In genomic region chr15:69996321-69996720, GRCh38 we compare ENCODE assay signal across 21 cellular contexts.
DNase-seq lines count a peak whose midpoint lies in the region; ATAC-seq and TF ChIP-seq lines count a peak whose summit lies in the region.
"Had no signal": no experiment of that assay in that cellular context is flagged by ENCODE, and none has a peak within 500 bp of the region (broad histone marks: within the 10 kb centered on the region; RNA-seq: fewer than 3 reads in every experiment).

No MANE protein-coding gene starts in this region.

- ATAC-seq in GM19035 (IDR thresholded peaks at IDR 0.05; ENCODE audit: unreplicated experiment) (no peak), GM19397 (IDR thresholded peaks at IDR 0.05; ENCODE audit: unreplicated experiment) (no peak)
- ATAC-seq: activated CD8-positive, alpha-beta T cell treated with anti-CD3 and anti-CD28 coated beads, Interleukin-2, amount 10 ng/mL, durations not matched to agents 7 days and 5 days; gastrocnemius medialis; stimulated activated naive B cell treated with anti-CD40 and anti-IgM and Interleukin-4, amounts not matched to agents 10 μg/mL and 1 μg/mL and 100 μg/mL, for 72 hours had no signal

- H3K27ac Mint-ChIP-seq in type B pancreatic cell = peak overlapping the region; percentile 78
- H3K27ac Mint-ChIP-seq: activated CD8-positive, alpha-beta T cell treated with anti-CD3 and anti-CD28 coated beads, Interleukin-2, amount 10 ng/mL, durations not matched to agents 7 days and 5 days; activated T-cell treated with anti-CD3 and anti-CD28 coated beads, Interleukin-2, amount 50 U/mL, for 24 hours; stimulated activated naive B cell treated with anti-CD40 and anti-IgM and Interleukin-4, amounts not matched to agents 10 μg/mL and 1 μg/mL and 100 μg/mL, for 72 hours; T-helper 2 cell treated with Interferon-gamma antibody and Interleukin-4, amounts not matched to agents 5 μg/mL and 100 μg/mL, for 36 hours had no signal

- peak; percentile 82 for DNase-seq in NCI-H82 (lab: John Stamatoyannopoulos, UW)
- no peak for DNase-seq in NCI-H82 treated with DMSO at 0.1 percent for 48 hours (lab: John Stamatoyannopoulos, UW; ENCODE audit: unreplicated experiment)
- DNase-seq in NCI-H2171 (lab: John Stamatoyannopoulos, UW) = peak; percentile 36
- peak; percentile 85 for DNase-seq in SW480 (ENCODE audit: low spot score)
- no peak for DNase-seq in type B pancreatic cell (ENCODE audit: extremely low spot score, unreplicated experiment)
- DNase-seq in activated CD8-positive, alpha-beta memory T cell treated with anti-CD3 and anti-CD28 coated beads, Interleukin-2, amount 50 U/mL, for 4 hours = no peak
- DNase-seq: activated B cell treated with CpG ODN at 0.5 μM for 24 hours; activated CD8-positive, alpha-beta T cell treated with anti-CD3 and anti-CD28 coated beads, Interleukin-2, amount 10 ng/mL, durations not matched to agents 7 days and 5 days; activated naive CD4-positive, alpha-beta T cell; activated T-cell treated with anti-CD3 and anti-CD28 coated beads, Interleukin-2, amount 50 U/mL, for 24 hours; adrenal gland; C1 segment of cervical spinal cord; esophagus squamous epithelium; gastrocnemius medialis; GDM1; RPMI8226; stimulated activated naive B cell treated with anti-CD40 and anti-IgM and Interleukin-4, amounts not matched to agents 10 μg/mL and 1 μg/mL and 100 μg/mL, for 72 hours; uterus had no signal

- no peaks in the 10 kb centered on the region for H3K36me3 Mint-ChIP-seq in type B pancreatic cell
- H3K36me3 Mint-ChIP-seq: stimulated activated naive B cell treated with anti-CD40 and anti-IgM and Interleukin-4, amounts not matched to agents 10 μg/mL and 1 μg/mL and 100 μg/mL, for 72 hours had no signal

- peaks cover 29% of the 10 kb centered on the region for H3K4me1 Mint-ChIP-seq in type B pancreatic cell (ENCODE audit: unreplicated experiment)

- H3K4me3 Mint-ChIP-seq in type B pancreatic cell = no peak overlapping the region
- H3K4me3 Mint-ChIP-seq: activated B cell treated with CpG ODN at 0.5 μM for 24 hours; activated CD8-positive, alpha-beta T cell treated with anti-CD3 and anti-CD28 coated beads, Interleukin-2, amount 10 ng/mL, durations not matched to agents 7 days and 5 days; activated T-cell treated with anti-CD3 and anti-CD28 coated beads, Interleukin-2, amount 50 U/mL, for 24 hours; stimulated activated naive B cell treated with anti-CD40 and anti-IgM and Interleukin-4, amounts not matched to agents 10 μg/mL and 1 μg/mL and 100 μg/mL, for 72 hours; T-helper 2 cell treated with Interferon-gamma antibody and Interleukin-4, amounts not matched to agents 5 μg/mL and 100 μg/mL, for 36 hours had no signal

- H3K27me3 Mint-ChIP-seq in type B pancreatic cell = peaks cover 13% of the 10 kb centered on the region
- H3K27me3 Mint-ChIP-seq: activated B cell treated with CpG ODN at 0.5 μM for 24 hours; activated T-cell treated with anti-CD3 and anti-CD28 coated beads, Interleukin-2, amount 50 U/mL, for 24 hours had no signal

- no peak for TF ChIP-seq CTCF in type B pancreatic cell (conservative IDR thresholded peaks at IDR 0.05)

- no peaks in the 10 kb centered on the region for H3K9me3 Mint-ChIP-seq in type B pancreatic cell
- H3K9me3 Mint-ChIP-seq: activated T-cell treated with anti-CD3 and anti-CD28 coated beads, Interleukin-2, amount 50 U/mL, for 24 hours; stimulated activated naive B cell treated with anti-CD40 and anti-IgM and Interleukin-4, amounts not matched to agents 10 μg/mL and 1 μg/mL and 100 μg/mL, for 72 hours; T-helper 2 cell treated with Interferon-gamma antibody and Interleukin-4, amounts not matched to agents 5 μg/mL and 100 μg/mL, for 36 hours had no signal

Comparison
In these comparisons a context has a peak if more than half of its experiments do, and no peak if none do; other contexts are left out.
1. DNase-seq: peak in NCI-H82 (single experiment), NCI-H2171 (single experiment) and SW480 (single experiment); none in NCI-H82 treated with DMSO at 0.1 percent for 48 hours (single experiment), type B pancreatic cell (single experiment) and activated CD8-positive, alpha-beta memory T cell treated with anti-CD3 and anti-CD28 coated beads, Interleukin-2, amount 50 U/mL, for 4 hours (single experiment).